34 cellular contexts compared by ENCODE assay signal in genomic region chr20:60624066-60624465, GRCh38.
"Had no signal": no experiment of that assay in that cellular context is flagged by ENCODE, and none has a peak within 500 bp of the region (broad histone marks: within the 10 kb centered on the region; RNA-seq: fewer than 3 reads in every experiment).

No MANE protein-coding gene starts in this region.

- H3K9me3 Mint-ChIP-seq: activated CD4-positive, alpha-beta T cell treated with anti-CD3 and anti-CD28 coated beads, Interleukin-2, amount 10 ng/mL, durations not matched to agents 7 days and 5 days; activated CD8-positive, alpha-beta T cell treated with anti-CD3 and anti-CD28 coated beads for 36 hours; activated naive CD4-positive, alpha-beta T cell treated with anti-CD3 and anti-CD28 coated beads for 36 hours; activated naive CD4-positive, alpha-beta T cell treated with anti-CD3 and anti-CD28 coated beads, Interleukin-2, amount 50 U/mL, for 24 hours; activated naive CD8-positive, alpha-beta T cell treated with anti-CD3 and anti-CD28 coated beads for 36 hours; activated naive CD8-positive, alpha-beta T cell treated with anti-CD3 and anti-CD28 coated beads, Interleukin-2, amount 50 U/mL, for 24 hours; activated T-helper 1 cell treated with anti-CD3 and anti-CD28 coated beads, Interleukin-12 subunit alpha, Interleukin-12 subunit beta, Interleukin-2, Interleukin-4 antibody, amounts not matched to agents 30 ng/mL and 10 ng/mL and 1 ng/mL, durations not matched to agents 14 hours and 24 hours and 36 hours; activated T-helper 2 cell treated with anti-CD3 and anti-CD28 coated beads, Interferon-gamma antibody, Interleukin-2, Interleukin-4, amounts not matched to agents 10 μg/mL and 5 μg/mL and 100 μg/mL, durations not matched to agents 14 hours and 24 hours and 36 hours; dendritic cell treated with granulocyte-macrophage colony-stimulating factor and Interleukin-4, amounts not matched to agents 40 ng/mL and 50 ng/mL, for 4 days; endodermal cell had no signal

- H3K4me3 Mint-ChIP-seq: activated CD4-positive, alpha-beta T cell treated with anti-CD3 and anti-CD28 coated beads, Interleukin-2, amount 10 ng/mL, durations not matched to agents 7 days and 5 days; activated CD8-positive, alpha-beta T cell treated with anti-CD3 and anti-CD28 coated beads for 36 hours; activated naive CD4-positive, alpha-beta T cell treated with anti-CD3 and anti-CD28 coated beads for 36 hours; activated naive CD4-positive, alpha-beta T cell treated with anti-CD3 and anti-CD28 coated beads, Interleukin-2, amount 50 U/mL, for 24 hours; activated naive CD8-positive, alpha-beta T cell treated with anti-CD3 and anti-CD28 coated beads for 36 hours; activated naive CD8-positive, alpha-beta T cell treated with anti-CD3 and anti-CD28 coated beads, Interleukin-2, amount 50 U/mL, for 24 hours; activated T-helper 1 cell treated with anti-CD3 and anti-CD28 coated beads, Interleukin-12 subunit alpha, Interleukin-12 subunit beta, Interleukin-2, Interleukin-4 antibody, amounts not matched to agents 30 ng/mL and 10 ng/mL and 1 ng/mL, durations not matched to agents 14 hours and 24 hours and 36 hours; brain; central memory CD8-positive, alpha-beta T cell; dendritic cell treated with granulocyte-macrophage colony-stimulating factor and Interleukin-4, amounts not matched to agents 40 ng/mL and 50 ng/mL, for 4 days; endodermal cell; WTC11 had no signal

- H3K4me1 ChIP-seq: adrenal gland, ascending aorta, breast epithelium, foreskin keratinocyte, gastrocnemius medialis had no signal

- DNase-seq: activated CD4-positive, alpha-beta T cell treated with anti-CD3 and anti-CD28 coated beads for 1 hour; activated CD4-positive, alpha-beta T cell treated with anti-CD3 and anti-CD28 coated beads for 4 hours; activated CD4-positive, alpha-beta T cell treated with anti-CD3 and anti-CD28 coated beads, Interleukin-2, amount 10 ng/mL, durations not matched to agents 7 days and 5 days; activated CD4-positive, alpha-beta T cell treated with anti-CD3 and anti-CD28 coated beads, Interleukin-2, amount 50 U/mL, for 48 hours; activated CD8-positive, alpha-beta memory T cell treated with anti-CD3 and anti-CD28 coated beads for 24 hours; activated CD8-positive, alpha-beta T cell treated with anti-CD3 and anti-CD28 coated beads for 36 hours; activated effector memory CD4-positive, alpha-beta T cell treated with anti-CD3 and anti-CD28 coated beads, Interleukin-2, amount 50 U/mL, for 16 hours; activated naive CD4-positive, alpha-beta T cell treated with anti-CD3 and anti-CD28 coated beads for 36 hours; activated naive CD8-positive, alpha-beta T cell treated with anti-CD3 and anti-CD28 coated beads for 36 hours; activated naive CD8-positive, alpha-beta T cell treated with anti-CD3 and anti-CD28 coated beads, Interleukin-2, amount 50 U/mL, for 24 hours; activated T-cell treated with anti-CD3 and anti-CD28 coated beads, Interleukin-2, amount 50 U/mL, for 48 hours; adrenal gland; amygdala; dorsolateral prefrontal cortex; effector memory CD4-positive, alpha-beta T cell; endodermal cell; foreskin keratinocyte; gastrocnemius medialis; glutamatergic neuron; T-helper 2 cell had no signal

- H3K27me3 ChIP-seq: adrenal gland, ascending aorta, breast epithelium, cardiac muscle cell, foreskin keratinocyte, gastrocnemius medialis had no signal

- H3K36me3 Mint-ChIP-seq: activated naive CD4-positive, alpha-beta T cell treated with anti-CD3 and anti-CD28 coated beads, Interleukin-2, amount 50 U/mL, for 24 hours; brain had no signal

- H3K27ac Mint-ChIP-seq: activated CD4-positive, alpha-beta T cell treated with anti-CD3 and anti-CD28 coated beads, Interleukin-2, amount 10 ng/mL, durations not matched to agents 7 days and 5 days; activated CD8-positive, alpha-beta T cell treated with anti-CD3 and anti-CD28 coated beads for 36 hours; activated naive CD4-positive, alpha-beta T cell treated with anti-CD3 and anti-CD28 coated beads for 36 hours; activated naive CD4-positive, alpha-beta T cell treated with anti-CD3 and anti-CD28 coated beads, Interleukin-2, amount 50 U/mL, for 24 hours; activated naive CD8-positive, alpha-beta T cell treated with anti-CD3 and anti-CD28 coated beads for 36 hours; activated naive CD8-positive, alpha-beta T cell treated with anti-CD3 and anti-CD28 coated beads, Interleukin-2, amount 50 U/mL, for 24 hours; activated T-helper 1 cell treated with anti-CD3 and anti-CD28 coated beads, Interleukin-12 subunit alpha, Interleukin-12 subunit beta, Interleukin-2, Interleukin-4 antibody, amounts not matched to agents 30 ng/mL and 10 ng/mL and 1 ng/mL, durations not matched to agents 14 hours and 24 hours and 36 hours; activated T-helper 2 cell treated with anti-CD3 and anti-CD28 coated beads, Interferon-gamma antibody, Interleukin-2, Interleukin-4, amounts not matched to agents 10 μg/mL and 5 μg/mL and 100 μg/mL, durations not matched to agents 14 hours and 24 hours and 36 hours; brain; dendritic cell treated with granulocyte-macrophage colony-stimulating factor and Interleukin-4, amounts not matched to agents 40 ng/mL and 50 ng/mL, for 4 days; endodermal cell; WTC11 had no signal

- H3K4me3 ChIP-seq: adrenal gland, ascending aorta, breast epithelium, cardiac muscle cell, coronary artery, dorsolateral prefrontal cortex, gastrocnemius medialis had no signal

- H3K9me3 ChIP-seq: adrenal gland, ascending aorta, breast epithelium, gastrocnemius medialis had no signal

- H3K27me3 Mint-ChIP-seq: activated CD4-positive, alpha-beta T cell treated with anti-CD3 and anti-CD28 coated beads, Interleukin-2, amount 10 ng/mL, durations not matched to agents 7 days and 5 days; dendritic cell treated with granulocyte-macrophage colony-stimulating factor and Interleukin-4, amounts not matched to agents 40 ng/mL and 50 ng/mL, for 4 days had no signal

- H3K4me1 Mint-ChIP-seq: activated CD4-positive, alpha-beta T cell treated with anti-CD3 and anti-CD28 coated beads, Interleukin-2, amount 10 ng/mL, durations not matched to agents 7 days and 5 days; activated naive CD4-positive, alpha-beta T cell treated with anti-CD3 and anti-CD28 coated beads, Interleukin-2, amount 50 U/mL, for 24 hours; activated naive CD8-positive, alpha-beta T cell treated with anti-CD3 and anti-CD28 coated beads for 36 hours; activated naive CD8-positive, alpha-beta T cell treated with anti-CD3 and anti-CD28 coated beads, Interleukin-2, amount 50 U/mL, for 24 hours; central memory CD8-positive, alpha-beta T cell; endodermal cell; WTC11 had no signal

- FAIRE-seq: TTC549 had no signal

- H3K27ac ChIP-seq: adrenal gland, ascending aorta, breast epithelium, cardiac muscle cell, coronary artery, dorsolateral prefrontal cortex, foreskin keratinocyte, gastrocnemius medialis, VCaP had no signal

- ATAC-seq: activated CD8-positive, alpha-beta T cell treated with anti-CD3 and anti-CD28 coated beads for 36 hours; activated naive CD8-positive, alpha-beta T cell treated with anti-CD3 and anti-CD28 coated beads, Interleukin-2, amount 50 U/mL, for 24 hours; esophagus mucosa; foreskin keratinocyte; gastrocnemius medialis; WTC11 had no signal
